13 cellular contexts compared by ENCODE assay signal in genomic region chr3:123336001-123336400, GRCh38.
DNase-seq lines count a peak whose midpoint lies in the region; ATAC-seq and TF ChIP-seq lines count a peak whose summit lies in the region.
"Had no signal": no experiment of that assay in that cellular context is flagged by ENCODE, and none has a peak within 500 bp of the region (broad histone marks: within the 10 kb centered on the region; RNA-seq: fewer than 3 reads in every experiment).

No MANE protein-coding gene starts in this region.

- peaks cover 0 to 6% (median 0%) of the 10 kb centered on the region in 11 experiments; a peak in 3 of 22 replicates for H4K20me1 ChIP-seq in BLaER1 treated with 17β-estradiol and CSF1 and Interleukin-3, amounts not matched to agents 10 nM and 100 nM

- no peak for TF ChIP-seq CTCF in RWPE2 (IDR thresholded peaks at IDR 0.05; ENCODE audit: poor library complexity, severe bottlenecking)
- TF ChIP-seq CTCF in left ventricle myocardium inferior (IDR thresholded peaks at IDR 0.05; ENCODE audit: borderline replicate concordance): no peak
- no peak for TF ChIP-seq CTCF in spleen (IDR thresholded peaks at IDR 0.05 in 8 of 11, conservative IDR thresholded peaks at IDR 0.05 in 3 of 11)
- TF ChIP-seq CTCF in CD4-positive, alpha-beta T cell (IDR thresholded peaks at IDR 0.05): no peak

- peaks cover 10 to 88% (median 74%) of the 10 kb centered on the region in 10 experiments for H3K4me1 ChIP-seq in BLaER1 treated with 17β-estradiol and CSF1 and Interleukin-3, amounts not matched to agents 10 nM and 100 nM
- H3K4me1 ChIP-seq in RWPE2 (ENCODE audit: insufficient read depth, poor library complexity, severe bottlenecking): no peaks in the 10 kb centered on the region
- peaks cover 98% of the 10 kb centered on the region for H3K4me1 ChIP-seq in left ventricle myocardium inferior
- peaks cover 0 to 27% (median 17%) of the 10 kb centered on the region in 6 donors for H3K4me1 ChIP-seq in spleen

- no peaks in the 10 kb centered on the region for H3K27me3 Mint-ChIP-seq in stimulated activated memory B cell treated with anti-CD40 and anti-IgM and Interleukin-4, amounts not matched to agents 10 μg/mL and 1 μg/mL and 100 μg/mL, for 72 hours
- no peaks in the 10 kb centered on the region for H3K27me3 Mint-ChIP-seq in CD4-positive, alpha-beta T cell

- no peak overlapping the region for H3K4me3 Mint-ChIP-seq in stimulated activated memory B cell treated with anti-CD40 and anti-IgM and Interleukin-4, amounts not matched to agents 10 μg/mL and 1 μg/mL and 100 μg/mL, for 72 hours
- no peak overlapping the region for H3K4me3 Mint-ChIP-seq in CD4-positive, alpha-beta T cell
- H3K4me3 Mint-ChIP-seq: CD4-positive, CD25-positive, alpha-beta regulatory T cell had no signal

- no peaks in the 10 kb centered on the region for H3K36me3 Mint-ChIP-seq in stimulated activated memory B cell treated with anti-CD40 and anti-IgM and Interleukin-4, amounts not matched to agents 10 μg/mL and 1 μg/mL and 100 μg/mL, for 72 hours
- no peaks in the 10 kb centered on the region for H3K36me3 Mint-ChIP-seq in CD4-positive, alpha-beta T cell (ENCODE audit: low read depth)
- H3K36me3 Mint-ChIP-seq: CD4-positive, CD25-positive, alpha-beta regulatory T cell had no signal

- H3K27ac Mint-ChIP-seq in stimulated activated memory B cell treated with anti-CD40 and anti-IgM and Interleukin-4, amounts not matched to agents 10 μg/mL and 1 μg/mL and 100 μg/mL, for 72 hours: no peak overlapping the region
- no peak overlapping the region for H3K27ac Mint-ChIP-seq in CD4-positive, alpha-beta T cell
- H3K27ac Mint-ChIP-seq: CD4-positive, CD25-positive, alpha-beta regulatory T cell had no signal

- ATAC-seq in RWPE2 (ENCODE audit: low read depth): no peak
- ATAC-seq in stimulated activated memory B cell treated with anti-CD40 and anti-IgM and Interleukin-4, amounts not matched to agents 10 μg/mL and 1 μg/mL and 100 μg/mL, for 72 hours: no peak
- no peak for ATAC-seq in CD4-positive, alpha-beta T cell (ENCODE audit: poor library complexity)

- POLR2A ChIA-PET in CD4-positive, alpha-beta T cell (lab: Charles Lee): no interaction called here

- TF ChIP-seq POLR2A in spleen (IDR thresholded peaks at IDR 0.05): no peak

- no peaks in the 10 kb centered on the region for H3K9me3 Mint-ChIP-seq in stimulated activated memory B cell treated with anti-CD40 and anti-IgM and Interleukin-4, amounts not matched to agents 10 μg/mL and 1 μg/mL and 100 μg/mL, for 72 hours
- no peaks in the 10 kb centered on the region for H3K9me3 Mint-ChIP-seq in CD4-positive, alpha-beta T cell
- H3K9me3 Mint-ChIP-seq: CD4-positive, CD25-positive, alpha-beta regulatory T cell had no signal

- 0 out of 22 replicates have a peak, but pooled peaks cover 0 to 6% (median 0%) of the 10 kb centered on the region in 11 experiments for H3K9me3 ChIP-seq in BLaER1 treated with 17β-estradiol and CSF1 and Interleukin-3, amounts not matched to agents 10 nM and 100 nM (replicated peaks in 1 of 11)
- no peaks in the 10 kb centered on the region for H3K9me3 ChIP-seq in RWPE2 (ENCODE audit: severe bottlenecking)
- no peaks in the 10 kb centered on the region for H3K9me3 ChIP-seq in left ventricle myocardium inferior (replicated peaks)
- no peaks in the 10 kb centered on the region for H3K9me3 ChIP-seq in spleen
- H3K9me3 ChIP-seq in CD4-positive, alpha-beta T cell (ENCODE audit: control insufficient read depth, low read length): no peaks in the 10 kb centered on the region
- H3K9me3 ChIP-seq: MG63 had no signal

- H3K4me3 ChIP-seq in BLaER1 treated with 17β-estradiol and CSF1 and Interleukin-3, amounts not matched to agents 10 nM and 100 nM: no peak overlapping the region
- H3K4me3 ChIP-seq in RWPE2 (ENCODE audit: severe bottlenecking) (no peak overlapping the region), left ventricle myocardium inferior (peak overlapping the region; percentile 57), spleen (no peak overlapping the region)
- H3K4me3 ChIP-seq: MG63 had no signal

- 65 to 90% (median 78%) methylated on average over 4 of the region's 4 CpGs for WGBS in spleen, 5 donors

- no peaks in the 10 kb centered on the region for H3K36me3 ChIP-seq in BLaER1 treated with 17β-estradiol and CSF1 and Interleukin-3, amounts not matched to agents 10 nM and 100 nM
- H3K36me3 ChIP-seq in RWPE2 (ENCODE audit: low read depth) (no peaks in the 10 kb centered on the region), left ventricle myocardium inferior (no peaks in the 10 kb centered on the region), spleen (no peaks in the 10 kb centered on the region)
- H3K36me3 ChIP-seq: MG63 had no signal

- DNase-seq in RWPE2 (ENCODE audit: low spot score) (peak; percentile 37), left ventricle myocardium inferior (peak; percentile 7), spleen (peak; percentile 58)
- DNase-seq in activated CD8-positive, alpha-beta memory T cell treated with anti-CD3 and anti-CD28 coated beads, Interleukin-2, amount 50 U/mL, for 48 hours: no peak
- no peak for DNase-seq in CD4-positive, alpha-beta T cell
- DNase-seq: CD4-positive, CD25-positive, alpha-beta regulatory T cell; DMS53; H7; MG63; NCI-H1092 treated with DMSO at 0.1 percent for 48 hours; NCI-H510A treated with DMSO at 0.1 percent for 48 hours had no signal

- no peak overlapping the region for H3K9ac ChIP-seq in BLaER1 treated with 17β-estradiol and CSF1 and Interleukin-3, amounts not matched to agents 10 nM and 100 nM

- no peak overlapping the region for H3K27ac ChIP-seq in BLaER1 treated with 17β-estradiol and CSF1 and Interleukin-3, amounts not matched to agents 10 nM and 100 nM
- H3K27ac ChIP-seq in RWPE2 (ENCODE audit: poor library complexity, severe bottlenecking): no peak overlapping the region
- peak overlapping the region; percentile 87 for H3K27ac ChIP-seq in left ventricle myocardium inferior (replicated peaks)
- H3K27ac ChIP-seq in spleen: no peak overlapping the region
- no peak overlapping the region for H3K27ac ChIP-seq in CD4-positive, alpha-beta T cell (ENCODE audit: low read depth, low read length)

- peaks cover 7% of the 10 kb centered on the region for H3K4me1 Mint-ChIP-seq in stimulated activated memory B cell treated with anti-CD40 and anti-IgM and Interleukin-4, amounts not matched to agents 10 μg/mL and 1 μg/mL and 100 μg/mL, for 72 hours
- H3K4me1 Mint-ChIP-seq in CD4-positive, alpha-beta T cell (ENCODE audit: low read depth): peaks cover 7% of the 10 kb centered on the region

- peak overlapping the region in 9 of 11 experiments; percentile 58 to 89 (median 74); a peak in 16 of 22 replicates for H3K4me2 ChIP-seq in BLaER1 treated with 17β-estradiol and CSF1 and Interleukin-3, amounts not matched to agents 10 nM and 100 nM

- intact Hi-C loops in left ventricle myocardium inferior (cut with micrococcal nuclease): no loop called here
- intact Hi-C loops in spleen (cut with DNase I; ENCODE audit: low total_unique reads): no loop called here
- intact Hi-C loops in CD4-positive, alpha-beta T cell (cut with DNase I, micrococcal nuclease): no loop called here

- CTCF ChIA-PET in CD4-positive, alpha-beta T cell (lab: Charles Lee): no interaction called here

- peaks cover 0 to 5% (median 0%) of the 10 kb centered on the region in 11 experiments; a peak in 2 of 22 replicates for H3K27me3 ChIP-seq in BLaER1 treated with 17β-estradiol and CSF1 and Interleukin-3, amounts not matched to agents 10 nM and 100 nM
- H3K27me3 ChIP-seq in RWPE2 (ENCODE audit: insufficient read depth, poor library complexity, severe bottlenecking) (no peaks in the 10 kb centered on the region), left ventricle myocardium inferior (ENCODE audit: low read depth) (no peaks in the 10 kb centered on the region), spleen (replicated peaks in 1 of 7) (no peaks in the 10 kb centered on the region)
- H3K27me3 ChIP-seq in CD4-positive, alpha-beta T cell (ENCODE audit: control insufficient read depth, insufficient read depth, low read length): no peaks in the 10 kb centered on the region
- H3K27me3 ChIP-seq: MG63 had no signal

Comparison
In these comparisons a context has a peak if more than half of its experiments do, and no peak if none do; other contexts are left out.
1. DNase-seq: peak in RWPE2 (single experiment), left ventricle myocardium inferior (single experiment) and spleen (single experiment); none in activated CD8-positive, alpha-beta memory T cell treated with anti-CD3 and anti-CD28 coated beads, Interleukin-2, amount 50 U/mL, for 48 hours (single experiment) and CD4-positive, alpha-beta T cell (0 of 10).